In the genomic region with DNA sequence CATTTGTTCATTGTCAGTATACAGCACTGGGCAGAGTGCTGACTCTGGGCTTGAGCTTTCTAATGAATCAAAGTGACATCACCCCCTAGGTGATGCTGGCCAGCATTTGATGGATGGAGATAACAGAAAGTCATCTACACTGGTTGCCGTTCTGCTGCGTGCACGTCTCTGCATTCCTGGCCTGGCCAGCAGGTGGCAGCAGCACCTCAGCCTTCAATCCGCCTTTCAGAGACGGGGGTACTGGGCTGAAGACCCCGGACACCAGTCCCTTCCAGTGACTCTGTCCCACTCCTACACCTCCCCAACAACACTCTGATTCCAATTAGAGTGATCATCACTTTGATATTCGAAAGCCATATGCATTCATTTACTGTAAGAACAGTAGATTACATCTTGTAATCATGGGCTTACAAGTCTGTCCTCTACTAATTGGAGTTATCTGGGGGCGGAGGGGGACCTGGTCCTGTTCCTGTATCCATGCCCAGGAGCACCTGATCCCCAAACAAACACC, we compare ENCODE assay signal across 8 cellular contexts. TPM values are rescaled to one million over a fixed set of nuclear protein-coding genes. Genes with fewer than 3 reads are reported as not detected.
DNase-seq lines count a peak whose midpoint lies in the region; ATAC-seq, FAIRE-seq and TF ChIP-seq lines count a peak whose summit lies in the region.

No MANE protein-coding gene starts in this region.

- H3K4me3 Mint-ChIP-seq in CD8-positive, alpha-beta T cell = no peak overlapping the region
- H3K4me3 Mint-ChIP-seq in activated CD8-positive, alpha-beta T cell treated with anti-CD3 and anti-CD28 coated beads for 36 hours = no peak overlapping the region

- H2AFZ ChIP-seq in H1 (ENCODE audit: low read length) = no peak overlapping the region

- H3K14ac ChIP-seq in H1 (ENCODE audit: insufficient read length) = no peak overlapping the region

- no peak overlapping the region for H4K8ac ChIP-seq in H1 (ENCODE audit: extremely low read depth, insufficient read depth, low read length)

- no peak; a peak in 1 of 3 replicates for TF ChIP-seq EP300 in H1 (IDR thresholded peaks at IDR 0.05; ENCODE audit: borderline replicate concordance in 1 of 2, low read depth in 2 of 2, low read length in 2 of 2)

- CTCF ChIA-PET in CD8-positive, alpha-beta T cell (lab: Charles Lee) = interaction anchor here (0.6 to 5.9 kb wide), 33 partner anchors 8 to 697 kb away, joined by 3 to 110 read pairs (median 4); a partner anchor contains a TSS
- CTCF ChIA-PET in activated CD8-positive, alpha-beta T cell treated with anti-CD3 and anti-CD28 coated beads for 36 hours (lab: Charles Lee) = interaction anchor here (0.6 to 11.5 kb wide), 27 partner anchors 10 to 536 kb away, joined by 3 to 157 read pairs (median 4); a partner anchor contains a TSS
- CTCF ChIA-PET in H1 (lab: Charles Lee; ENCODE audit: partially characterized antibody) = interaction anchor here (0.6 to 19.7 kb wide), 50 partner anchors 10 to 736 kb away, joined by 3 to 439 read pairs (median 4); a partner anchor contains a TSS

- H3K4me3 ChIP-seq in CD8-positive, alpha-beta T cell (ENCODE audit: low read depth, low read length) = no peak overlapping the region
- no peak overlapping the region for H3K4me3 ChIP-seq in H1 (ENCODE audit: extremely low read depth in 1 of 4, insufficient read depth in 2 of 4, low read depth in 3 of 4, low read length in 4 of 4)

- no peak overlapping the region for H2AK5ac ChIP-seq in H1 (ENCODE audit: low read depth, low read length)

- no peaks in the 10 kb centered on the region for H3K36me3 ChIP-seq in CD8-positive, alpha-beta T cell (ENCODE audit: insufficient read depth, low read length)
- H3K36me3 ChIP-seq in H1 (ENCODE audit: control insufficient read depth in 2 of 4, insufficient read depth in 4 of 4, low read length in 3 of 4) = no peaks in the 10 kb centered on the region

- POLR2A ChIA-PET in CD8-positive, alpha-beta T cell (lab: Charles Lee) = no interaction called here
- POLR2A ChIA-PET in activated CD8-positive, alpha-beta T cell treated with anti-CD3 and anti-CD28 coated beads for 36 hours (lab: Charles Lee) = no interaction called here
- POLR2A ChIA-PET in H1 (lab: Charles Lee; ENCODE audit: partially characterized antibody) = interaction anchor here (0.9 to 2.7 kb wide), 3 partner anchors 102 to 114 kb away, joined by 3 to 7 read pairs (median 4); no protein-coding TSS in a partner anchor

- no peaks in the 10 kb centered on the region for H3K23me2 ChIP-seq in H1 (ENCODE audit: low read depth, low read length)

- no peaks in the 10 kb centered on the region for H4K20me1 ChIP-seq in H1 (replicated peaks in 1 of 2; ENCODE audit: control insufficient read depth in 1 of 2, insufficient read depth in 2 of 2, low read length in 2 of 2)

- TF ChIP-seq CTCF in CD8-positive, alpha-beta T cell (IDR thresholded peaks at IDR 0.05) = peak; percentile 98
- TF ChIP-seq CTCF in activated CD8-positive, alpha-beta T cell treated with anti-CD3 and anti-CD28 coated beads for 36 hours (IDR thresholded peaks at IDR 0.05) = peak; percentile 99
- peak; percentile 94 to 99 (median 98) for TF ChIP-seq CTCF in H1 (IDR thresholded peaks at IDR 0.05; ENCODE audit: control extremely low read depth in 1 of 3, insufficient read depth in 1 of 3, low read depth in 1 of 3, low read length in 3 of 3)

- TF ChIP-seq POLR2A in H1 (IDR thresholded peaks at IDR 0.05; ENCODE audit: control extremely low read depth in 1 of 2, low read depth in 2 of 2, low read length in 2 of 2) = no peak

- no peak overlapping the region for H3K23ac ChIP-seq in H1 (ENCODE audit: insufficient read length)

- H2BK20ac ChIP-seq in H1 (ENCODE audit: low read length) = no peak overlapping the region

- H3K27me3 Mint-ChIP-seq in CD8-positive, alpha-beta T cell (ENCODE audit: low read depth) = peaks cover 2% of the 10 kb centered on the region
- no peaks in the 10 kb centered on the region for H3K27me3 Mint-ChIP-seq in activated CD8-positive, alpha-beta T cell treated with anti-CD3 and anti-CD28 coated beads for 36 hours

- no peak overlapping the region for H3K4ac ChIP-seq in H1 (replicated peaks; ENCODE audit: insufficient read length, low read depth, low read length)

- intact Hi-C loops in CD8-positive, alpha-beta T cell (cut with DNase I, micrococcal nuclease) = loop anchor here (1.0 to 5.0 kb wide), 5 partner anchors 64 to 922 kb away; no protein-coding TSS in a partner anchor
- intact Hi-C loops in activated CD8-positive, alpha-beta T cell treated with anti-CD3 and anti-CD28 coated beads for 36 hours (cut with micrococcal nuclease) = loop anchor here (1.0 kb wide), 1 partner anchor 115 kb away; no protein-coding TSS in a partner anchor

- no peaks in the 10 kb centered on the region for H3K36me3 Mint-ChIP-seq in CD8-positive, alpha-beta T cell
- no peaks in the 10 kb centered on the region for H3K36me3 Mint-ChIP-seq in activated CD8-positive, alpha-beta T cell treated with anti-CD3 and anti-CD28 coated beads for 36 hours (ENCODE audit: low read depth)

- no peak overlapping the region for H3K18ac ChIP-seq in H1 (ENCODE audit: extremely low read depth, low read length)

- no peaks in the 10 kb centered on the region for H3K79me1 ChIP-seq in H1 (ENCODE audit: low read depth, low read length)

- no peaks in the 10 kb centered on the region for H3K79me2 ChIP-seq in H1 (ENCODE audit: control insufficient read depth in 1 of 2, insufficient read depth in 2 of 2, low read length in 2 of 2)

- H3K27ac Mint-ChIP-seq in CD8-positive, alpha-beta T cell = no peak overlapping the region
- no peak overlapping the region for H3K27ac Mint-ChIP-seq in activated CD8-positive, alpha-beta T cell treated with anti-CD3 and anti-CD28 coated beads for 36 hours

- WGBS in H1 (ENCODE audit: extremely low coverage in 1 of 2, insufficient coverage in 1 of 2, insufficient read length in 1 of 2, insufficient replicate concordance in 2 of 2, low coverage in 1 of 2, low lambda C conversion rate in 2 of 2, missing lambda C conversion rate in 1 of 2), 2 experiments = 20% methylated on average over 8 of the region's 8 CpGs; no CpG with 5 or more reads in 1 of the 2 experiments

- no peak overlapping the region for H3K4me2 ChIP-seq in H1 (ENCODE audit: insufficient read depth in 1 of 2, low read depth in 2 of 2, low read length in 2 of 2)

- H4K5ac ChIP-seq in H1 (ENCODE audit: insufficient read length, low read depth, low read length) = no peak overlapping the region

- TF ChIP-seq RAD21 in H1 (IDR thresholded peaks at IDR 0.05 in 1 of 2, conservative IDR thresholded peaks at IDR 0.05 in 1 of 2; ENCODE audit: low read depth in 2 of 2, low read length in 2 of 2) = peak; percentile 99 to 100

- no peaks in the 10 kb centered on the region for H3K27me3 ChIP-seq in CD8-positive, alpha-beta T cell (ENCODE audit: insufficient read depth, low read length)
- H3K27me3 ChIP-seq in H1 (replicated peaks in 1 of 4; ENCODE audit: control insufficient read depth in 3 of 4, extremely low read depth in 1 of 4, insufficient read depth in 3 of 4, low read length in 3 of 4) = peaks cover 0 to under 1% (median 0%) of the 10 kb centered on the region in 4 experiments; a peak in 1 of 7 replicates

- H2BK12ac ChIP-seq in H1 (ENCODE audit: low read depth, low read length) = no peak overlapping the region

- H3K56ac ChIP-seq in H1 (replicated peaks; ENCODE audit: insufficient read length, low read depth, low read length) = no peak overlapping the region

- H3K9ac ChIP-seq in H1 (replicated peaks in 1 of 4; ENCODE audit: extremely low read depth in 1 of 4, low read depth in 3 of 4, low read length in 3 of 4) = no peak overlapping the region

- H3K9me3 ChIP-seq in CD8-positive, alpha-beta T cell (ENCODE audit: low read length) = no peaks in the 10 kb centered on the region
- H3K9me3 ChIP-seq in H1 (ENCODE audit: insufficient read depth in 2 of 2, low read depth in 1 of 2, low read length in 1 of 2) = no peaks in the 10 kb centered on the region

- H3K4me1 Mint-ChIP-seq in CD8-positive, alpha-beta T cell (ENCODE audit: low read depth) = peaks cover 4% of the 10 kb centered on the region
- H3K4me1 Mint-ChIP-seq in activated CD8-positive, alpha-beta T cell treated with anti-CD3 and anti-CD28 coated beads for 36 hours (ENCODE audit: low read depth) = peaks cover 4% of the 10 kb centered on the region

- no peak overlapping the region for H4K91ac ChIP-seq in H1 (replicated peaks; ENCODE audit: insufficient read length, low read length)

- ATAC-seq in CD8-positive, alpha-beta T cell = peak; percentile 74
- ATAC-seq in GM19351 (IDR thresholded peaks at IDR 0.05; ENCODE audit: unreplicated experiment) (peak; percentile 68), HG02973 (IDR thresholded peaks at IDR 0.05; ENCODE audit: unreplicated experiment) (no peak)
- peak; percentile 87 for ATAC-seq in activated CD8-positive, alpha-beta T cell treated with anti-CD3 and anti-CD28 coated beads for 36 hours

- H2BK5ac ChIP-seq in H1 (ENCODE audit: low read depth, low read length) = no peak overlapping the region

- no peak overlapping the region for H3K27ac ChIP-seq in CD8-positive, alpha-beta T cell (ENCODE audit: low read depth, low read length)
- H3K27ac ChIP-seq in H1 (ENCODE audit: low read depth, low read length) = no peak overlapping the region

- peak; percentile 87 for FAIRE-seq in H1 (lab: Jason Lieb, UNC)

- H3K9me3 Mint-ChIP-seq in CD8-positive, alpha-beta T cell = no peaks in the 10 kb centered on the region
- no peaks in the 10 kb centered on the region for H3K9me3 Mint-ChIP-seq in activated CD8-positive, alpha-beta T cell treated with anti-CD3 and anti-CD28 coated beads for 36 hours

- H2BK120ac ChIP-seq in H1 (replicated peaks; ENCODE audit: low read depth, low read length) = no peak overlapping the region

- H3K4me1 ChIP-seq in CD8-positive, alpha-beta T cell (ENCODE audit: insufficient read depth, low read length) = no peaks in the 10 kb centered on the region
- H3K4me1 ChIP-seq in H1 (replicated peaks in 1 of 4; ENCODE audit: control insufficient read depth in 3 of 4, insufficient read depth in 4 of 4, low read length in 3 of 4) = peaks cover 0 to 8% (median 4%) of the 10 kb centered on the region in 4 experiments; a peak in 3 of 7 replicates

- DNase-seq in CD8-positive, alpha-beta T cell = peak; percentile 18 to 74 (median 32)
- DNase-seq in NCI-H2227 treated with DMSO at 0.1 percent for 48 hours (lab: John Stamatoyannopoulos, UW) = peak; percentile 58
- DNase-seq in activated CD8-positive, alpha-beta T cell treated with anti-CD3 and anti-CD28 coated beads for 36 hours = peak; percentile 73
- DNase-seq in H1 (ENCODE audit: low read depth in 1 of 2, low spot score in 2 of 2) = peak; percentile 46 to 93
- DNase-seq in myocyte (ENCODE audit: low read depth) = peak; percentile 47
- peak; percentile 21 for DNase-seq in stimulated activated naive CD4-positive, alpha-beta T cell treated with Interleukin-2 at 50 U/mL for 16 hours (lab: John Stamatoyannopoulos, UW)

- no peak overlapping the region for H2BK15ac ChIP-seq in H1 (ENCODE audit: low read length)

RNA-seq across cellular contexts. Expression of a gene that starts 6.0 kb away (rescaled TPM):
- not detected for total RNA-seq in CD8-positive, alpha-beta T cell
- not detected for total RNA-seq in activated CD8-positive, alpha-beta T cell treated with anti-CD3 and anti-CD28 coated beads for 36 hours
- not detected in 2 replicates for total RNA-seq in H1 (2021; fragmentation: NEBNext Ultra II Directional; extraction: Animal tissue kit (Norgen Biotek cat#: 25700))
- polyA plus RNA-seq in H1 (2011; rRNA removed) = 0.28 TPM in 1 of 2 replicates, not detected in the other
- polyA plus RNA-seq in H1 (2011; cell fraction: cytosol; rRNA removed) = not detected
- polyA plus RNA-seq in H1 (2011; cell fraction: nucleus; rRNA removed) = not detected
- polyA plus RNA-seq in H1 (2012, experiment 1 of 2) = not detected in 4 replicates
- not detected for polyA plus RNA-seq in H1 (2012, experiment 2 of 2)
- polyA plus RNA-seq in H1 (2013, experiment 1 of 2) = not detected
- polyA plus RNA-seq in H1 (2013, experiment 2 of 2) = not detected
- polyA minus RNA-seq in H1 (2011; rRNA and poly(A)+ RNA removed) = not detected in 2 replicates
- polyA minus RNA-seq in H1 (2011; cell fraction: cytosol; rRNA and poly(A)+ RNA removed) = not detected
- not detected for polyA minus RNA-seq in H1 (2011; cell fraction: nucleus; rRNA and poly(A)+ RNA removed)
- total RNA-seq in myocyte = not detected in 2 replicates
- not detected for polyA plus RNA-seq in myocyte (2012)

RNA-seq across cellular contexts. Expression of a gene that starts 56.1 kb away (rescaled TPM):
- total RNA-seq in CD8-positive, alpha-beta T cell = 1 to 10 TPM; 3.5 to 4.4 TPM
- 1 to 10 TPM in 1 of 2 experiments, under 1 TPM in 1; 0.72 to 1.1 TPM for total RNA-seq in activated CD8-positive, alpha-beta T cell treated with anti-CD3 and anti-CD28 coated beads for 36 hours
- total RNA-seq in H1 (2021; fragmentation: NEBNext Ultra II Directional; extraction: Animal tissue kit (Norgen Biotek cat#: 25700)) = 12.6 and 13.1 TPM in 2 replicates
- polyA plus RNA-seq in H1 (2011; rRNA removed) = 8.8 and 13.9 TPM in 2 replicates
- polyA plus RNA-seq in H1 (2011; cell fraction: cytosol; rRNA removed) = 10.7 TPM
- 12.2 TPM for polyA plus RNA-seq in H1 (2011; cell fraction: nucleus; rRNA removed)
- 8.2 to 11.6 TPM (median 10.3 TPM) in 4 replicates for polyA plus RNA-seq in H1 (2012, experiment 1 of 2)
- polyA plus RNA-seq in H1 (2012, experiment 2 of 2) = 11.4 TPM
- polyA plus RNA-seq in H1 (2013, experiment 1 of 2) = 6.2 TPM
- 6.5 TPM for polyA plus RNA-seq in H1 (2013, experiment 2 of 2)
- 10.9 and 12.7 TPM in 2 replicates for polyA minus RNA-seq in H1 (2011; rRNA and poly(A)+ RNA removed)
- 13.9 TPM for polyA minus RNA-seq in H1 (2011; cell fraction: cytosol; rRNA and poly(A)+ RNA removed)
- 19.5 TPM for polyA minus RNA-seq in H1 (2011; cell fraction: nucleus; rRNA and poly(A)+ RNA removed)
- 3.0 and 5.1 TPM in 2 replicates for total RNA-seq in myocyte
- 8.3 TPM for polyA plus RNA-seq in myocyte (2012)

Comparison
In these comparisons a context has a peak if more than half of its experiments do, and no peak if none do; other contexts are left out.
1. DNase-seq: peak in every context shown above with its lines; median percentile 73 in activated CD8-positive, alpha-beta T cell treated with anti-CD3 and anti-CD28 coated beads for 36 hours; 70 in H1; 58 in NCI-H2227 treated with DMSO at 0.1 percent for 48 hours; 47 in myocyte; 32 in CD8-positive, alpha-beta T cell; 21 in stimulated activated naive CD4-positive, alpha-beta T cell treated with Interleukin-2 at 50 U/mL for 16 hours.